8 cellular contexts compared by ENCODE assay signal in the genomic region with DNA sequence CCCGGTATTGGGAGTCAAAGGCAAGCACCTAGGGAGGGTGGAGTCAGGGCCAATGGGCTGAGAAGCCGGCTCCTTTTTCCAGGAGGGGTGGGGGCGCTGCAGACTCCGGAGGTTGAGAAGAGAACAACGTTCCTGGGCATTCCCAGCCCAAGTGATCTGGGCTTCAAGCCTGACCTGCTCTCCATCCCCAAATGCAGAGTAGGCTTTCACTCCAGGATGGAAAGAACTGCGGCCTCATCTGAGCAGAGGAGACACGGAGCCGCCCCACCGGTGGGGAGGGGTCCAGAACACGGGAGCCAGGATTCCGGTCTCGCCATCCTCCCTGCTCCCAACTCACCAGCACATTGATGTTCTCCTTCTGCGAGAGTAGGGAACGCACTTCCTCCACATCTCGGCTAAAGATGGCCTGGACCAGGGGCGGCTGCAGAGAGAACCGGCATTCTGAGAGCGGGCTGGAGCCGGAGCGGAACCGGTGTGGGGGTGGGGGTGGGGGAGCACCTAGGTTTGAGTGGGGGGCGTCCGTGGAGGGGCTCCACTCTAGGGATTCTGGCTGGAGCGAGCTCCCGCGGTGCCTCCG.
DNase-seq lines count a peak whose midpoint lies in the region; ATAC-seq lines count a peak whose summit lies in the region.

No MANE protein-coding gene starts in this region.

- peaks cover 20% of the 10 kb centered on the region for H3K36me3 Mint-ChIP-seq in stimulated activated memory B cell treated with anti-CD40 and anti-IgM and Interleukin-4, amounts not matched to agents 10 μg/mL and 1 μg/mL and 100 μg/mL, for 72 hours

- ATAC-seq in GM21390 (IDR thresholded peaks at IDR 0.05; ENCODE audit: unreplicated experiment), result peak; percentile 15
- ATAC-seq in stimulated activated memory B cell treated with anti-CD40 and anti-IgM and Interleukin-4, amounts not matched to agents 10 μg/mL and 1 μg/mL and 100 μg/mL, for 72 hours, result peak; percentile 56
- no peak for ATAC-seq in HG03139 (IDR thresholded peaks at IDR 0.05; ENCODE audit: unreplicated experiment)

- H3K4me1 Mint-ChIP-seq in stimulated activated memory B cell treated with anti-CD40 and anti-IgM and Interleukin-4, amounts not matched to agents 10 μg/mL and 1 μg/mL and 100 μg/mL, for 72 hours, result peaks cover 33% of the 10 kb centered on the region

- peak; percentile 24 for DNase-seq in CD1c-positive myeloid dendritic cell (ENCODE audit: extremely low spot score)
- peak; percentile 7 for DNase-seq in NCI-H1105 treated with DMSO at 0.1 percent for 48 hours (lab: John Stamatoyannopoulos, UW)
- peak; percentile 65 for DNase-seq in astrocyte of the hippocampus (ENCODE audit: low read depth, low spot score)
- peak; percentile 32 for DNase-seq in iris pigment epithelial cell (ENCODE audit: low read depth)
- no peak for DNase-seq in activated gamma-delta T cell treated with Interleukin-2 at 50 U/mL for 16 hours

- no peaks in the 10 kb centered on the region for H3K27me3 Mint-ChIP-seq in stimulated activated memory B cell treated with anti-CD40 and anti-IgM and Interleukin-4, amounts not matched to agents 10 μg/mL and 1 μg/mL and 100 μg/mL, for 72 hours

- H3K4me3 Mint-ChIP-seq in stimulated activated memory B cell treated with anti-CD40 and anti-IgM and Interleukin-4, amounts not matched to agents 10 μg/mL and 1 μg/mL and 100 μg/mL, for 72 hours, result peak overlapping the region; percentile 87

- H3K27ac Mint-ChIP-seq in stimulated activated memory B cell treated with anti-CD40 and anti-IgM and Interleukin-4, amounts not matched to agents 10 μg/mL and 1 μg/mL and 100 μg/mL, for 72 hours, result peak overlapping the region; percentile 90

- no peaks in the 10 kb centered on the region for H3K9me3 Mint-ChIP-seq in stimulated activated memory B cell treated with anti-CD40 and anti-IgM and Interleukin-4, amounts not matched to agents 10 μg/mL and 1 μg/mL and 100 μg/mL, for 72 hours
